In the genomic region with DNA sequence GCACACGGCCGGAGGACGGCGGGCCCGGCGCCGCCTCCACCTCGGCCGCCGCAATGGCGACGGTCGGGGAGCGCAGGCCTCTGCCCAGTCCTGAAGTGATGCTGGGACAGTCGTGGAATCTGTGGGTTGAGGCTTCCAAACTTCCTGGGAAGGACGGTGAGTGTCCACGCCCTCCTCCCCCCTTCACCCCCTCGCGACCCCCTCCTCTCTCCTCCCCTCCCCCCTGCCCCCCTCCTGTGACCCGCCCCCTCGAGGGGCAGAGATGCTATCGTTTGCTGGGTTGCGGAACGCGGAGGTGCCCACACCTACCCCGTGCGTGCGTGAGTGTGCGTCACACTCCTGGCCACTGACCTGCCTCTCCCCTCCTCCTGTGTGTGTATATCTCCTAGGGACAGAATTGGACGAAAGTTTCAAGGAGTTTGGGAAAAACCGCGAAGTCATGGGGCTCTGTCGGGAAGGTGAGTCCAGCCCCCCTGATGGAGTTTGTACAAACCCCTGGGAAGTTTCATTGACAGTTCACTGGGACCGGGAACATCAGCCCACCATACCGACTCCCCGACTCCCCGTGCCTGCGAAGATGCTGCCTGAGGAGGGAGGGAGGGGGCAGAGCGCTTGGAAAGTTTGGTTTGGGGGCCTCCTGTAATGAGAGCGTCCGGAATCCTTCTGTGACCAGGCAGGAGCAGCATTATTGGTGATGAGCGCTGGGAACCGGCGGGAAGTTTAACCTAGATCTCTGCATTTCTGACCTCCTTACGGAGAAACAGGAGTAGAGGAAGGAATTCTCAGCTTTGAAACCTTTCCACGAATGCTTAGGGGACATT, we compare ENCODE assay signal across 8 cellular contexts. TPM values are rescaled to one million over a fixed set of nuclear protein-coding genes. Genes with fewer than 3 reads are reported as not detected.
A peak's percentile ranks its signal among the peaks of the same experiment; 100 is the strongest.
DNase-seq lines count a peak whose midpoint lies in the region; ATAC-seq lines count a peak whose summit lies in the region.

No MANE protein-coding gene starts in this region.

- H3K4me3 ChIP-seq in HUES48 (ENCODE audit: low read depth, low read length) (peak overlapping the region; percentile 71), duodenal mucosa (ENCODE audit: low read depth in 1 of 2, low read length in 2 of 2) (peak overlapping the region; percentile 69 to 86), mesenchymal stem cell (ENCODE audit: insufficient read depth in 1 of 2, low read depth in 1 of 2, low read length in 2 of 2) (peak overlapping the region; percentile 85 to 87)

- H3K14ac ChIP-seq in mesenchymal stem cell (ENCODE audit: low read length in 2 of 2): peak overlapping the region in 1 of 2 experiments; percentile 97

- H4K91ac ChIP-seq in mesenchymal stem cell (ENCODE audit: low read length): peak overlapping the region; percentile 77

- peak overlapping the region in 1 of 2 experiments; percentile 63 for H2BK12ac ChIP-seq in mesenchymal stem cell (ENCODE audit: low read length in 2 of 2)

- H3K9me3 ChIP-seq in HUES48 (ENCODE audit: control insufficient read depth, insufficient read depth, low read length): no peaks in the 10 kb centered on the region
- H3K9me3 ChIP-seq in duodenal mucosa (ENCODE audit: control insufficient read depth in 1 of 2, low read length in 2 of 2): no peaks in the 10 kb centered on the region
- H3K9me3 ChIP-seq in mesenchymal stem cell (ENCODE audit: control insufficient read depth, low read length): no peaks in the 10 kb centered on the region

- H3K18ac ChIP-seq in mesenchymal stem cell (ENCODE audit: low read depth in 1 of 2, low read length in 2 of 2): peak overlapping the region; percentile 82 to 95

- H2AFZ ChIP-seq in mesenchymal stem cell (ENCODE audit: low read depth, low read length): peak overlapping the region; percentile 75

- peak overlapping the region in 1 of 2 experiments; percentile 97 for H3K23ac ChIP-seq in mesenchymal stem cell (ENCODE audit: low read length in 2 of 2)

- no peak overlapping the region for H4K8ac ChIP-seq in mesenchymal stem cell (ENCODE audit: low read length)

- H2BK5ac ChIP-seq in mesenchymal stem cell (ENCODE audit: low read depth, low read length, poor library complexity, severe bottlenecking): no peak overlapping the region

- peak; percentile 20 for ATAC-seq in GM19043 (IDR thresholded peaks at IDR 0.05; ENCODE audit: low read depth, unreplicated experiment)

- H3K9ac ChIP-seq in HUES48 (ENCODE audit: low read depth, low read length) (peak overlapping the region; percentile 76; the same call in 1 of the 2 replicates), duodenal mucosa (ENCODE audit: low read depth in 1 of 2, low read length in 2 of 2) (peak overlapping the region; percentile 66 to 83), mesenchymal stem cell (ENCODE audit: low read length) (peak overlapping the region; percentile 92)

- H3K27ac ChIP-seq in HUES48 (ENCODE audit: low read depth, low read length) (peak overlapping the region; percentile 89), duodenal mucosa (ENCODE audit: low read depth, low read length) (peak overlapping the region; percentile 92), mesenchymal stem cell (ENCODE audit: low read length, poor library complexity, severe bottlenecking) (peak overlapping the region; percentile 27)

- H3K4me2 ChIP-seq in mesenchymal stem cell (ENCODE audit: low read length, poor library complexity, severe bottlenecking): peak overlapping the region; percentile 80

- H3K4ac ChIP-seq in mesenchymal stem cell (ENCODE audit: low read depth in 1 of 2, low read length in 2 of 2): peak overlapping the region in 1 of 2 experiments; percentile 86

- H3K79me1 ChIP-seq in mesenchymal stem cell (replicated peaks; ENCODE audit: low read length, poor library complexity, severe bottlenecking): peaks cover 19% of the 10 kb centered on the region

- H2BK120ac ChIP-seq in mesenchymal stem cell (ENCODE audit: low read depth, low read length): no peak overlapping the region

- H3K27me3 ChIP-seq in HUES48 (ENCODE audit: control insufficient read depth, insufficient read depth, low read length) (peaks cover 6% of the 10 kb centered on the region; the same call in 1 of the 2 replicates), duodenal mucosa (ENCODE audit: control insufficient read depth in 1 of 2, insufficient read depth in 2 of 2, low read length in 2 of 2) (no peaks in the 10 kb centered on the region), mesenchymal stem cell (ENCODE audit: control insufficient read depth in 1 of 2, insufficient read depth in 1 of 2, low read length in 2 of 2) (no peaks in the 10 kb centered on the region)

- H3K36me3 ChIP-seq in HUES48 (ENCODE audit: control insufficient read depth, insufficient read depth, low read length) (peaks cover 24% of the 10 kb centered on the region), duodenal mucosa (ENCODE audit: control insufficient read depth in 1 of 2, insufficient read depth in 2 of 2, low read length in 2 of 2) (peaks cover 15 to 27% of the 10 kb centered on the region in 2 donors), mesenchymal stem cell (ENCODE audit: control insufficient read depth in 1 of 2, insufficient read depth in 2 of 2, low read depth in 1 of 2, low read length in 2 of 2) (peaks cover 8 to 33% of the 10 kb centered on the region in 2 experiments)

- WGBS in mesenchymal stem cell: 3% methylated on average over 22 of the region's 46 CpGs

- DNase-seq in 8988T (peak; percentile 75), mesenchymal stem cell (peak; percentile 84), cerebellar nuclear complex (lab: John Stamatoyannopoulos, UW) (no peak)
- peak; percentile 65 for DNase-seq in activated CD4-positive, alpha-beta T cell treated with anti-CD3 and anti-CD28 coated beads for 48 hours
- DNase-seq in stimulated activated CD8-positive, alpha-beta memory T cell treated with anti-CD3 and anti-CD28 coated beads, Interleukin-15, amount 100 ng/mL, for 24 hours (ENCODE audit: low read depth): peak; percentile 3

- H3K4me1 ChIP-seq in HUES48 (ENCODE audit: control insufficient read depth, insufficient read depth, low read length) (peaks cover 23% of the 10 kb centered on the region; the same call in 1 of the 2 replicates), duodenal mucosa (ENCODE audit: control insufficient read depth in 1 of 2, insufficient read depth in 2 of 2, low read length in 2 of 2) (peaks cover 24 to 25% of the 10 kb centered on the region in 2 donors), mesenchymal stem cell (ENCODE audit: control insufficient read depth, insufficient read depth, low read depth, low read length) (peaks cover 4% of the 10 kb centered on the region)

- no peak overlapping the region for H2BK15ac ChIP-seq in mesenchymal stem cell (ENCODE audit: low read depth, poor library complexity, severe bottlenecking)

- no peak overlapping the region for H2AK5ac ChIP-seq in mesenchymal stem cell (ENCODE audit: low read length, severe bottlenecking)

RNA-seq across cellular contexts. Expression of a gene that starts 0.8 kb away (rescaled TPM):
- 0.88 TPM for polyA plus RNA-seq in mesenchymal stem cell (2013, experiment 1 of 2)
- 0.63 TPM for polyA plus RNA-seq in mesenchymal stem cell (2013, experiment 2 of 2)

RNA-seq across cellular contexts. Expression of a gene that starts 49.3 kb away (rescaled TPM):
- polyA plus RNA-seq in mesenchymal stem cell (2013, experiment 1 of 2): 9.5 TPM
- 8.8 TPM for polyA plus RNA-seq in mesenchymal stem cell (2013, experiment 2 of 2)

RNA-seq across cellular contexts. Expression of a gene that starts 49.4 kb away (rescaled TPM):
- 59.6 TPM for polyA plus RNA-seq in mesenchymal stem cell (2013, experiment 1 of 2)
- 61.7 TPM for polyA plus RNA-seq in mesenchymal stem cell (2013, experiment 2 of 2)

Comparison
In these comparisons a context has a peak if more than half of its experiments do, and no peak if none do; other contexts are left out.
1. DNase-seq: peak in 8988T (single experiment), activated CD4-positive, alpha-beta T cell treated with anti-CD3 and anti-CD28 coated beads for 48 hours (single experiment), mesenchymal stem cell (single experiment) and stimulated activated CD8-positive, alpha-beta memory T cell treated with anti-CD3 and anti-CD28 coated beads, Interleukin-15, amount 100 ng/mL, for 24 hours (single experiment); none in cerebellar nuclear complex (0 of 2).
2. H3K27ac ChIP-seq: peak in every context shown above with its lines; median percentile 92 in duodenal mucosa; 89 in HUES48; 27 in mesenchymal stem cell.
3. Peak in every context shown above with its lines, with median percentiles within 50 percentile points of each other: H3K4me3 ChIP-seq and H3K9ac ChIP-seq.